In the genomic region with DNA sequence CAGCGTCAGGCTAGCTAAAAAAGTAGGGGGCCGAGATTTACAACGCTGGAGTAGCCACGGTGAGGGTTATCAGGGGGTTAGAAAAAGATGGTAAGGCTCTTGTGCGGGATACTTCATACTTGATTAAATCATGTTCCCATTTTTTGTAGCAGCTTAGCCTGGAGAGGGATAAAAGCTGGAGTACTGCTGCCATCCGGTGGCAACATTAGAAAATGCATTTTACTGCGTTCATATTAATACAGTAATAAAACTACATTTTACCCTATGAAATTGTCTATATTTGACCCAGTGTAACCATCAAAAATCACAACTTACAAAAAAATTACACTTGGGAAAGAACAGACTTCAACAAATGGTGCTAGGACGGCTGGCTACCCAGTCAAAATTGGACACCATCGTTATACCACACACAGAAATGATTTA, we compare ENCODE assay signal across 8 cellular contexts. TPM values are rescaled to one million over a fixed set of nuclear protein-coding genes. Genes with fewer than 3 reads are reported as not detected.
DNase-seq lines count a peak whose midpoint lies in the region; ATAC-seq and TF ChIP-seq lines count a peak whose summit lies in the region.

No MANE protein-coding gene starts in this region.

- H3K9me3 Mint-ChIP-seq in WTC11, result peaks cover 22% of the 10 kb centered on the region

- no peak overlapping the region for H3K4me3 ChIP-seq in osteoblast (ENCODE audit: insufficient read depth, low read length)

- H3K27ac Mint-ChIP-seq in WTC11, result no peak overlapping the region

- no peaks in the 10 kb centered on the region for H3K79me2 ChIP-seq in osteoblast (ENCODE audit: insufficient read depth, low read length)

- H3K9me3 ChIP-seq in osteoblast (ENCODE audit: low read depth, low read length), result no peaks in the 10 kb centered on the region

- H3K27me3 Mint-ChIP-seq in WTC11 (ENCODE audit: low read depth), result no peaks in the 10 kb centered on the region

- POLR2A ChIA-PET in WTC11 (lab: Charles Lee), result interaction anchor here (0.6 to 1.1 kb wide), 2 partner anchors 249 to 252 kb away, joined by 3 to 4 read pairs; a partner anchor contains a TSS

- no peaks in the 10 kb centered on the region for H3K4me1 Mint-ChIP-seq in WTC11

- no peak overlapping the region for H3K4me2 ChIP-seq in osteoblast (ENCODE audit: insufficient read depth, low read length)

- H3K4me3 Mint-ChIP-seq in WTC11, result no peak overlapping the region

- H3K27me3 ChIP-seq in osteoblast (ENCODE audit: insufficient read depth, low read length), result no peaks in the 10 kb centered on the region

- peak; percentile 74 for ATAC-seq in Right ventricle myocardium inferior
- ATAC-seq in WTC11, result peak; percentile 58
- no peak for ATAC-seq in HG03460 (IDR thresholded peaks at IDR 0.05; ENCODE audit: unreplicated experiment)
- no peak for ATAC-seq in GM18502 (IDR thresholded peaks at IDR 0.05; ENCODE audit: poor library complexity, unreplicated experiment)

- no peak overlapping the region for H2AFZ ChIP-seq in osteoblast (ENCODE audit: low read length)

- peaks cover 59% of the 10 kb centered on the region for H3K36me3 Mint-ChIP-seq in WTC11

- H3K27ac ChIP-seq in osteoblast (ENCODE audit: low read depth, low read length), result no peak overlapping the region

- H3K4me1 ChIP-seq in osteoblast (ENCODE audit: insufficient read depth, low read length), result no peaks in the 10 kb centered on the region

- DNase-seq in Right ventricle myocardium inferior (ENCODE audit: missing footprints), result no peak
- DNase-seq in cardiac septum (ENCODE audit: low spot score), result no peak
- DNase-seq in NCI-H1694 treated with DMSO at 0.1 percent for 48 hours (lab: John Stamatoyannopoulos, UW), result peak; percentile 16
- peak; percentile 35 for DNase-seq in WTC11 (ENCODE audit: low spot score)
- peak; percentile 72 for DNase-seq in fibroblast of peridontal ligament (ENCODE audit: extremely low read depth)
- peak; percentile 93 for DNase-seq in osteoblast (ENCODE audit: insufficient read length, low spot score, missing footprints)

- no peaks in the 10 kb centered on the region for H4K20me1 ChIP-seq in osteoblast (ENCODE audit: insufficient read depth, low read length)

- intact Hi-C loops in Right ventricle myocardium inferior (cut with DNase I) (loop anchor here (1.0 to 5.0 kb wide), 3 partner anchors 132 to 271 kb away; a partner anchor contains a TSS), cardiac septum (cut with DNase I) (loop anchor here (1.0 to 5.0 kb wide), 3 partner anchors 132 to 271 kb away; a partner anchor contains a TSS)

- peaks cover 22% of the 10 kb centered on the region for H3K36me3 ChIP-seq in osteoblast (ENCODE audit: insufficient read depth, low read length)

- TF ChIP-seq CTCF in WTC11 (IDR thresholded peaks at IDR 0.05) (peak; percentile 38), osteoblast (IDR thresholded peaks at IDR 0.05; ENCODE audit: extremely low read depth, low read depth, low read length) (peak; percentile 69)

- CTCF ChIA-PET in WTC11 (lab: Charles Lee), result interaction anchor here (0.7 to 2.0 kb wide), 18 partner anchors 12 to 291 kb away, joined by 3 to 22 read pairs (median 4); a partner anchor contains a TSS

TF ChIP-seq in WTC11, 78 proteins besides CTCF, POLR2A, EP300 and RAD21 (continues in another document):
- TF ChIP-seq GTF2I (CRISPR knock-in tag; conservative IDR thresholded peaks at IDR 0.05), result no peak
- TF ChIP-seq ZNF232 (CRISPR knock-in tag; IDR thresholded peaks at IDR 0.05), result no peak
- no peak for TF ChIP-seq JUN (CRISPR knock-in tag; IDR thresholded peaks at IDR 0.05)
- TF ChIP-seq, protein P1, sequence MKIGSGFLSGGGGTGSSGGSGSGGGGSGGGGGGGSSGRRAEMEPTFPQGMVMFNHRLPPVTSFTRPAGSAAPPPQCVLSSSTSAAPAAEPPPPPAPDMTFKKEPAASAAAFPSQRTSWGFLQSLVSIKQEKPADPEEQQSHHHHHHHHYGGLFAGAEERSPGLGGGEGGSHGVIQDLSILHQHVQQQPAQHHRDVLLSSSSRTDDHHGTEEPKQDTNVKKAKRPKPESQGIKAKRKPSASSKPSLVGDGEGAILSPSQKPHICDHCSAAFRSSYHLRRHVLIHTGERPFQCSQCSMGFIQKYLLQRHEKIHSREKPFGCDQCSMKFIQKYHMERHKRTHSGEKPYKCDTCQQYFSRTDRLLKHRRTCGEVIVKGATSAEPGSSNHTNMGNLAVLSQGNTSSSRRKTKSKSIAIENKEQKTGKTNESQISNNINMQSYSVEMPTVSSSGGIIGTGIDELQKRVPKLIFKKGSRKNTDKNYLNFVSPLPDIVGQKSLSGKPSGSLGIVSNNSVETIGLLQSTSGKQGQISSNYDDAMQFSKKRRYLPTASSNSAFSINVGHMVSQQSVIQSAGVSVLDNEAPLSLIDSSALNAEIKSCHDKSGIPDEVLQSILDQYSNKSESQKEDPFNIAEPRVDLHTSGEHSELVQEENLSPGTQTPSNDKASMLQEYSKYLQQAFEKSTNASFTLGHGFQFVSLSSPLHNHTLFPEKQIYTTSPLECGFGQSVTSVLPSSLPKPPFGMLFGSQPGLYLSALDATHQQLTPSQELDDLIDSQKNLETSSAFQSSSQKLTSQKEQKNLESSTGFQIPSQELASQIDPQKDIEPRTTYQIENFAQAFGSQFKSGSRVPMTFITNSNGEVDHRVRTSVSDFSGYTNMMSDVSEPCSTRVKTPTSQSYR (CRISPR knock-in tag; IDR thresholded peaks at IDR 0.05), result no peak
- TF ChIP-seq, protein P2, sequence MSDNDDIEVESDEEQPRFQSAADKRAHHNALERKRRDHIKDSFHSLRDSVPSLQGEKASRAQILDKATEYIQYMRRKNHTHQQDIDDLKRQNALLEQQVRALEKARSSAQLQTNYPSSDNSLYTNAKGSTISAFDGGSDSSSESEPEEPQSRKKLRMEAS (CRISPR knock-in tag; IDR thresholded peaks at IDR 0.05), result no peak
- TF ChIP-seq ZNF396 (CRISPR knock-in tag; IDR thresholded peaks at IDR 0.05; ENCODE audit: borderline replicate concordance), result no peak
- TF ChIP-seq GRHL2 (CRISPR knock-in tag; IDR thresholded peaks at IDR 0.05; ENCODE audit: insufficient replicate concordance, severe bottlenecking), result no peak
- no peak for TF ChIP-seq ETV6 (CRISPR knock-in tag; IDR thresholded peaks at IDR 0.05)
- TF ChIP-seq, protein P3, sequence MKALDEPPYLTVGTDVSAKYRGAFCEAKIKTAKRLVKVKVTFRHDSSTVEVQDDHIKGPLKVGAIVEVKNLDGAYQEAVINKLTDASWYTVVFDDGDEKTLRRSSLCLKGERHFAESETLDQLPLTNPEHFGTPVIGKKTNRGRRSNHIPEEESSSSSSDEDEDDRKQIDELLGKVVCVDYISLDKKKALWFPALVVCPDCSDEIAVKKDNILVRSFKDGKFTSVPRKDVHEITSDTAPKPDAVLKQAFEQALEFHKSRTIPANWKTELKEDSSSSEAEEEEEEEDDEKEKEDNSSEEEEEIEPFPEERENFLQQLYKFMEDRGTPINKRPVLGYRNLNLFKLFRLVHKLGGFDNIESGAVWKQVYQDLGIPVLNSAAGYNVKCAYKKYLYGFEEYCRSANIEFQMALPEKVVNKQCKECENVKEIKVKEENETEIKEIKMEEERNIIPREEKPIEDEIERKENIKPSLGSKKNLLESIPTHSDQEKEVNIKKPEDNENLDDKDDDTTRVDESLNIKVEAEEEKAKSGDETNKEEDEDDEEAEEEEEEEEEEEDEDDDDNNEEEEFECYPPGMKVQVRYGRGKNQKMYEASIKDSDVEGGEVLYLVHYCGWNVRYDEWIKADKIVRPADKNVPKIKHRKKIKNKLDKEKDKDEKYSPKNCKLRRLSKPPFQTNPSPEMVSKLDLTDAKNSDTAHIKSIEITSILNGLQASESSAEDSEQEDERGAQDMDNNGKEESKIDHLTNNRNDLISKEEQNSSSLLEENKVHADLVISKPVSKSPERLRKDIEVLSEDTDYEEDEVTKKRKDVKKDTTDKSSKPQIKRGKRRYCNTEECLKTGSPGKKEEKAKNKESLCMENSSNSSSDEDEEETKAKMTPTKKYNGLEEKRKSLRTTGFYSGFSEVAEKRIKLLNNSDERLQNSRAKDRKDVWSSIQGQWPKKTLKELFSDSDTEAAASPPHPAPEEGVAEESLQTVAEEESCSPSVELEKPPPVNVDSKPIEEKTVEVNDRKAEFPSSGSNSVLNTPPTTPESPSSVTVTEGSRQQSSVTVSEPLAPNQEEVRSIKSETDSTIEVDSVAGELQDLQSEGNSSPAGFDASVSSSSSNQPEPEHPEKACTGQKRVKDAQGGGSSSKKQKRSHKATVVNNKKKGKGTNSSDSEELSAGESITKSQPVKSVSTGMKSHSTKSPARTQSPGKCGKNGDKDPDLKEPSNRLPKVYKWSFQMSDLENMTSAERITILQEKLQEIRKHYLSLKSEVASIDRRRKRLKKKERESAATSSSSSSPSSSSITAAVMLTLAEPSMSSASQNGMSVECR (CRISPR knock-in tag; IDR thresholded peaks at IDR 0.05; ENCODE audit: borderline replicate concordance), result no peak
- TF ChIP-seq, protein P4, sequence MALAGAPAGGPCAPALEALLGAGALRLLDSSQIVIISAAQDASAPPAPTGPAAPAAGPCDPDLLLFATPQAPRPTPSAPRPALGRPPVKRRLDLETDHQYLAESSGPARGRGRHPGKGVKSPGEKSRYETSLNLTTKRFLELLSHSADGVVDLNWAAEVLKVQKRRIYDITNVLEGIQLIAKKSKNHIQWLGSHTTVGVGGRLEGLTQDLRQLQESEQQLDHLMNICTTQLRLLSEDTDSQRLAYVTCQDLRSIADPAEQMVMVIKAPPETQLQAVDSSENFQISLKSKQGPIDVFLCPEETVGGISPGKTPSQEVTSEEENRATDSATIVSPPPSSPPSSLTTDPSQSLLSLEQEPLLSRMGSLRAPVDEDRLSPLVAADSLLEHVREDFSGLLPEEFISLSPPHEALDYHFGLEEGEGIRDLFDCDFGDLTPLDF (CRISPR knock-in tag; IDR thresholded peaks at IDR 0.05), result no peak
- TF ChIP-seq TEAD4 (CRISPR knock-in tag; IDR thresholded peaks at IDR 0.05), result no peak
- no peak for TF ChIP-seq KAT7 (CRISPR knock-in tag; IDR thresholded peaks at IDR 0.05; ENCODE audit: borderline replicate concordance)
- TF ChIP-seq, protein P5, sequence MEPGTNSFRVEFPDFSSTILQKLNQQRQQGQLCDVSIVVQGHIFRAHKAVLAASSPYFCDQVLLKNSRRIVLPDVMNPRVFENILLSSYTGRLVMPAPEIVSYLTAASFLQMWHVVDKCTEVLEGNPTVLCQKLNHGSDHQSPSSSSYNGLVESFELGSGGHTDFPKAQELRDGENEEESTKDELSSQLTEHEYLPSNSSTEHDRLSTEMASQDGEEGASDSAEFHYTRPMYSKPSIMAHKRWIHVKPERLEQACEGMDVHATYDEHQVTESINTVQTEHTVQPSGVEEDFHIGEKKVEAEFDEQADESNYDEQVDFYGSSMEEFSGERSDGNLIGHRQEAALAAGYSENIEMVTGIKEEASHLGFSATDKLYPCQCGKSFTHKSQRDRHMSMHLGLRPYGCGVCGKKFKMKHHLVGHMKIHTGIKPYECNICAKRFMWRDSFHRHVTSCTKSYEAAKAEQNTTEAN (CRISPR knock-in tag; IDR thresholded peaks at IDR 0.05), result no peak
- no peak for TF ChIP-seq ZNF138 (CRISPR knock-in tag; conservative IDR thresholded peaks at IDR 0.05)

RNA-seq across cellular contexts. Expression of a gene that starts 17.3 kb away (rescaled TPM):
- 40.0 TPM for total RNA-seq in Right ventricle myocardium inferior
- total RNA-seq in cardiac septum, result 32.2 TPM
- total RNA-seq in WTC11 (2021), result 43.8 to 46.6 TPM (median 45.0 TPM) in 3 replicates
- 36.2 and 36.8 TPM in 2 replicates for total RNA-seq in osteoblast

RNA-seq across cellular contexts. Expression of a gene that starts 17.4 kb away (rescaled TPM):
- total RNA-seq in Right ventricle myocardium inferior, result 25.6 TPM
- 22.3 TPM for total RNA-seq in cardiac septum
- 33.1 to 35.3 TPM (median 33.2 TPM) in 3 replicates for total RNA-seq in WTC11 (2021)
- 29.5 and 30.4 TPM in 2 replicates for total RNA-seq in osteoblast

Comparison
In these comparisons a context has a peak if more than half of its experiments do, and no peak if none do; other contexts are left out.
1. ATAC-seq: peak in Right ventricle myocardium inferior (single experiment) and WTC11 (single experiment); none in HG03460 (single experiment) and GM18502 (single experiment).
2. DNase-seq: peak in NCI-H1694 treated with DMSO at 0.1 percent for 48 hours (single experiment), WTC11 (single experiment), fibroblast of peridontal ligament (single experiment) and osteoblast (single experiment); none in Right ventricle myocardium inferior (single experiment) and cardiac septum (single experiment).